Comparison of ENCODE assay signal across 33 cellular contexts in genomic region chr1:7677111-7677510, GRCh38.
"Had no signal": no experiment of that assay in that cellular context is flagged by ENCODE, and none has a peak within 500 bp of the region (broad histone marks: within the 10 kb centered on the region; RNA-seq: fewer than 3 reads in every experiment).

No MANE protein-coding gene starts in this region.

- H3K4me1 Mint-ChIP-seq: activated CD4-positive, alpha-beta T cell treated with anti-CD3 and anti-CD28 coated beads for 36 hours; activated CD4-positive, alpha-beta T cell treated with anti-CD3 and anti-CD28 coated beads, Interleukin-2, amount 10 ng/mL, durations not matched to agents 24 days and 14 days; activated naive CD4-positive, alpha-beta T cell treated with anti-CD3 and anti-CD28 coated beads, Interleukin-2, amount 50 U/mL, for 24 hours; activated naive CD8-positive, alpha-beta T cell treated with anti-CD3 and anti-CD28 coated beads for 36 hours had no signal

- H3K9me3 Mint-ChIP-seq: activated CD4-positive, alpha-beta memory T cell treated with anti-CD3 and anti-CD28 coated beads for 36 hours; activated CD4-positive, alpha-beta T cell treated with anti-CD3 and anti-CD28 coated beads, Interleukin-2, amount 10 ng/mL, durations not matched to agents 24 days and 14 days; activated naive CD4-positive, alpha-beta T cell treated with anti-CD3 and anti-CD28 coated beads for 36 hours; activated naive CD4-positive, alpha-beta T cell treated with anti-CD3 and anti-CD28 coated beads, Interleukin-2, amount 50 U/mL, for 24 hours; activated naive CD8-positive, alpha-beta T cell treated with anti-CD3 and anti-CD28 coated beads for 36 hours; activated naive CD8-positive, alpha-beta T cell treated with anti-CD3 and anti-CD28 coated beads, Interleukin-2, amount 50 U/mL, for 24 hours; activated T-helper 1 cell treated with anti-CD3 and anti-CD28 coated beads, Interleukin-12 subunit alpha, Interleukin-12 subunit beta, Interleukin-2, Interleukin-4 antibody, amounts not matched to agents 30 ng/mL and 10 ng/mL and 1 ng/mL, durations not matched to agents 14 hours and 24 hours and 36 hours; activated T-helper 2 cell treated with anti-CD3 and anti-CD28 coated beads, Interferon-gamma antibody, Interleukin-2, Interleukin-4, amounts not matched to agents 10 μg/mL and 5 μg/mL and 100 μg/mL, durations not matched to agents 14 hours and 24 hours and 36 hours had no signal

- H3K4me3 ChIP-seq: adrenal gland, body of pancreas, breast epithelium, cardiac muscle cell, colonic mucosa, esophagus squamous epithelium, gastroesophageal sphincter had no signal

- H3K9me3 ChIP-seq: adrenal gland, body of pancreas, breast epithelium, colonic mucosa, esophagus squamous epithelium, gastroesophageal sphincter had no signal

- H3K27ac Mint-ChIP-seq: activated CD4-positive, alpha-beta memory T cell treated with anti-CD3 and anti-CD28 coated beads for 36 hours; activated CD4-positive, alpha-beta T cell treated with anti-CD3 and anti-CD28 coated beads for 36 hours; activated CD4-positive, alpha-beta T cell treated with anti-CD3 and anti-CD28 coated beads, Interleukin-2, amount 10 ng/mL, durations not matched to agents 24 days and 14 days; activated naive CD4-positive, alpha-beta T cell treated with anti-CD3 and anti-CD28 coated beads for 36 hours; activated naive CD4-positive, alpha-beta T cell treated with anti-CD3 and anti-CD28 coated beads, Interleukin-2, amount 50 U/mL, for 24 hours; activated naive CD8-positive, alpha-beta T cell treated with anti-CD3 and anti-CD28 coated beads for 36 hours; activated naive CD8-positive, alpha-beta T cell treated with anti-CD3 and anti-CD28 coated beads, Interleukin-2, amount 50 U/mL, for 24 hours; activated T-helper 1 cell treated with anti-CD3 and anti-CD28 coated beads, Interleukin-12 subunit alpha, Interleukin-12 subunit beta, Interleukin-2, Interleukin-4 antibody, amounts not matched to agents 30 ng/mL and 10 ng/mL and 1 ng/mL, durations not matched to agents 14 hours and 24 hours and 36 hours; activated T-helper 2 cell treated with anti-CD3 and anti-CD28 coated beads, Interferon-gamma antibody, Interleukin-2, Interleukin-4, amounts not matched to agents 10 μg/mL and 5 μg/mL and 100 μg/mL, durations not matched to agents 14 hours and 24 hours and 36 hours had no signal

- H3K4me3 Mint-ChIP-seq: activated CD4-positive, alpha-beta memory T cell treated with anti-CD3 and anti-CD28 coated beads for 36 hours; activated CD4-positive, alpha-beta T cell treated with anti-CD3 and anti-CD28 coated beads for 36 hours; activated CD4-positive, alpha-beta T cell treated with anti-CD3 and anti-CD28 coated beads, Interleukin-2, amount 10 ng/mL, durations not matched to agents 24 days and 14 days; activated naive CD4-positive, alpha-beta T cell treated with anti-CD3 and anti-CD28 coated beads for 36 hours; activated naive CD4-positive, alpha-beta T cell treated with anti-CD3 and anti-CD28 coated beads, Interleukin-2, amount 50 U/mL, for 24 hours; activated naive CD8-positive, alpha-beta T cell treated with anti-CD3 and anti-CD28 coated beads for 36 hours; activated naive CD8-positive, alpha-beta T cell treated with anti-CD3 and anti-CD28 coated beads, Interleukin-2, amount 50 U/mL, for 24 hours; activated T-helper 1 cell treated with anti-CD3 and anti-CD28 coated beads, Interleukin-12 subunit alpha, Interleukin-12 subunit beta, Interleukin-2, Interleukin-4 antibody, amounts not matched to agents 30 ng/mL and 10 ng/mL and 1 ng/mL, durations not matched to agents 14 hours and 24 hours and 36 hours had no signal

- H3K36me3 ChIP-seq: adrenal gland, breast epithelium, cardiac muscle cell, colonic mucosa, esophagus squamous epithelium, gastroesophageal sphincter had no signal

- H3K27ac ChIP-seq: adrenal gland, body of pancreas, breast epithelium, cardiac muscle cell, colonic mucosa, epithelial cell of prostate, esophagus squamous epithelium, gastroesophageal sphincter had no signal

- H3K36me3 Mint-ChIP-seq: activated CD4-positive, alpha-beta memory T cell treated with anti-CD3 and anti-CD28 coated beads for 36 hours; activated naive CD4-positive, alpha-beta T cell treated with anti-CD3 and anti-CD28 coated beads, Interleukin-2, amount 50 U/mL, for 24 hours; activated naive CD8-positive, alpha-beta T cell treated with anti-CD3 and anti-CD28 coated beads for 36 hours had no signal

- FAIRE-seq: endometrium, endothelial cell of umbilical vein had no signal

- ATAC-seq: activated CD4-positive, alpha-beta T cell treated with anti-CD3 and anti-CD28 coated beads for 36 hours; activated naive CD8-positive, alpha-beta T cell treated with anti-CD3 and anti-CD28 coated beads, Interleukin-2, amount 50 U/mL, for 24 hours; body of pancreas; gastroesophageal sphincter had no signal

- H3K4me1 ChIP-seq: breast epithelium, colonic mucosa had no signal

- H3K27me3 Mint-ChIP-seq: activated naive CD4-positive, alpha-beta T cell treated with anti-CD3 and anti-CD28 coated beads, Interleukin-2, amount 50 U/mL, for 24 hours; activated naive CD8-positive, alpha-beta T cell treated with anti-CD3 and anti-CD28 coated beads for 36 hours had no signal

- H3K27me3 ChIP-seq: adrenal gland, body of pancreas, breast epithelium, cardiac muscle cell, colonic mucosa, gastroesophageal sphincter had no signal

- DNase-seq: activated CD4-positive, alpha-beta memory T cell treated with anti-CD3 and anti-CD28 coated beads for 36 hours; activated CD4-positive, alpha-beta T cell treated with anti-CD3 and anti-CD28 coated beads for 36 hours; activated CD4-positive, alpha-beta T cell treated with anti-CD3 and anti-CD28 coated beads, Interleukin-2, amount 10 ng/mL, durations not matched to agents 24 days and 14 days; activated CD4-positive, CD25-positive, alpha-beta regulatory T cell; activated CD4-positive, CD25-positive, alpha-beta regulatory T cell treated with anti-CD3 and anti-CD28 coated beads, Interleukin-2, amount 50 U/mL, for 72 hours; activated CD8-positive, alpha-beta memory T cell treated with anti-CD3 and anti-CD28 coated beads, Interleukin-2, amount 50 U/mL, for 48 hours; activated effector memory CD4-positive, alpha-beta T cell treated with anti-CD3 and anti-CD28 coated beads, Interleukin-2, amount 50 U/mL, for 16 hours; activated naive CD4-positive, alpha-beta T cell treated with anti-CD3 and anti-CD28 coated beads for 36 hours; activated naive CD8-positive, alpha-beta T cell treated with anti-CD3 and anti-CD28 coated beads for 36 hours; activated naive CD8-positive, alpha-beta T cell treated with anti-CD3 and anti-CD28 coated beads, Interleukin-2, amount 50 U/mL, for 24 hours; activated T-cell treated with anti-CD3 and anti-CD28 coated beads for 4 hours; activated T-cell treated with anti-CD3 and anti-CD28 coated beads, Interleukin-2, amount 50 U/mL, for 48 hours; adrenal gland; amygdala; aorta; body of pancreas; central memory CD4-positive, alpha-beta T cell; cerebellar nuclear complex; colonic mucosa; effector CD8-positive, alpha-beta T cell; esophagus squamous epithelium; foreskin melanocyte; T-helper 1 cell; T-helper 2 cell had no signal
